Comparison of ENCODE assay signal across 8 cellular contexts in the genomic region with DNA sequence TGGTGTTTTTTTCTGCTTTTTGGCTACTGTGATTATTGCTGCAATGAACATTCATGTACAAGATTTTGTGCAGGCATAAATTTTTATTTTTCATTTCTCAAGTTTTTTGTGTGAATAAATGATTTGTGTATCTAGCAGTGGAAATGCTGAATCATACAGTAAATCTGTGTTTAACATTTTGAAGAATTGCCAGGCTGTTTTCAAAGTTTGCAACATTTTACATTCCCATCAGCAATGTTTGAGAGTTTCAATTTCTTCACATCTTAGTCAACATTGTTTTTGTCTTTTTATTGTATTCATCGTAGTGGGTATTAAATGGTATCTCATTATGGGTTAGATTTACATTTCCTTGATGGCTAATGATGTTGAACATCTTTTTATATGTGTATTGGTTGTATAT.
"Had no signal": no experiment of that assay in that cellular context is flagged by ENCODE, and none has a peak within 500 bp of the region (broad histone marks: within the 10 kb centered on the region; RNA-seq: fewer than 3 reads in every experiment).

No MANE protein-coding gene starts in this region.

- H3K36me3 ChIP-seq: HAP-1 had no signal

- DNase-seq: GM23248, GOT3, H7, KBM-7 had no signal

- H3K4me1 ChIP-seq: HAP-1 had no signal

- H2AFZ ChIP-seq: GM23248 had no signal

- ATAC-seq: HCT116, HepG2 had no signal

- H3K9ac ChIP-seq: GM23248 had no signal

- H3K4me3 ChIP-seq: GM23248, HAP-1 had no signal

- H3K9me3 ChIP-seq: HAP-1 had no signal

- H3K27ac ChIP-seq: GM23248, HL-60 had no signal
